ENCODE assay signal across 1 cellular context in the genomic region with DNA sequence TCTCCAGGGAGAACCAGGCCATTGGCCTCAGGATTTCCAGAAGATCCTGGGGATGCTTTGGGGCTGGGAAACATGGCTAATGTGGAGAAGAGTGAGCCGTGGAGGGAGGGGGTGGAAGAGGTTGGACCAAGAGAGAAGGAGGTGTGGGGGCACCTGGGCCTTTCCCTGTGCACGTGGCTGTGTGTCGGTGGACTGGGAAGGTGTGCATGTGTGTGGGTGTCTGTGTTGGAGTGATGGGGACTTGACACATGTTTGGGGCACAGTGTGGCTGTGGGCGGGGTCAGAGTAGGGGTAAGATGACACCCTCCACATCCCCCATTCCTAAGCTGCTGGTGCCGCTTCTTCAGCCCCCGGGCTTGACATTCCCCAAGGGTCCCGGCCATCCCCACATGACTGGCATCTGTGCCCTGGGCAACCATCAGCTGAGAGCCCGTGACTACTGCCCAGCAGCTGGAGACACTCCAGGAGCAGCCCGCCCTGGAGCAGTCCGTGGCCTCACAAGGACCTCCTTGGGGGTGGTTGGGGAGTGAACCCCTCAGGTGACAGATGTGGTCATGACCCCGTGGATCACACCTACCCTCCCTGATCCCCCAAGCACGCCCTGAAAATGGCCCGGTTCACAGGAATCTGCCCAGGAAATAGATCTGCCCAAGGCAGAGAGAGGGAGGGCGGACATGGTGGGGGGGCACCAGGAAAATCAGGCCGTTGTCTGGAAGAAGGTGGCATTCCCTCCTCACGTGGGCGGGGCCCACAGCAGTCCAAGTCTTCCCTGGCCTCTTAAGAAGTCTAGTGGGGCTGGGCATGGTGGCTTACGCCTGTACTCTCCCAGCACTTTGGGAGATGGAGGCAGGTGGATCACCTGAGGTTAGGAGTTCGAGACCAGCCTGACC.
TF ChIP-seq lines count a peak whose summit lies in the region.

No MANE protein-coding gene starts in this region.

TF ChIP-seq in H1, 55 proteins besides CTCF, POLR2A, EP300 and RAD21:
- no peak for TF ChIP-seq TEAD4 (IDR thresholded peaks at IDR 0.05; ENCODE audit: low read depth, low read length)
- TF ChIP-seq TAF7 (optimal IDR thresholded peaks at IDR 0.05; ENCODE audit: borderline replicate concordance, low read depth, low read length): no peak
- no peak for TF ChIP-seq POLR2AphosphoS5 (IDR thresholded peaks at IDR 0.05; ENCODE audit: low read depth, low read length)
- TF ChIP-seq SIN3A (conservative IDR thresholded peaks at IDR 0.05 in 1 of 2, IDR thresholded peaks at IDR 0.05 in 1 of 2; ENCODE audit: low read depth in 1 of 2, low read length in 2 of 2): no peak
- TF ChIP-seq CEBPB (IDR thresholded peaks at IDR 0.05; ENCODE audit: low read depth, low read length): no peak
- no peak for TF ChIP-seq KDM5A (IDR thresholded peaks at IDR 0.05; ENCODE audit: low read length)
- TF ChIP-seq TCF12 (IDR thresholded peaks at IDR 0.05; ENCODE audit: low read depth, low read length): no peak
- TF ChIP-seq, protein P1, sequence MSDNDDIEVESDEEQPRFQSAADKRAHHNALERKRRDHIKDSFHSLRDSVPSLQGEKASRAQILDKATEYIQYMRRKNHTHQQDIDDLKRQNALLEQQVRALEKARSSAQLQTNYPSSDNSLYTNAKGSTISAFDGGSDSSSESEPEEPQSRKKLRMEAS (IDR thresholded peaks at IDR 0.05): no peak
- TF ChIP-seq KDM1A (IDR thresholded peaks at IDR 0.05; ENCODE audit: borderline replicate concordance, low read length): no peak
- TF ChIP-seq, protein P2, sequence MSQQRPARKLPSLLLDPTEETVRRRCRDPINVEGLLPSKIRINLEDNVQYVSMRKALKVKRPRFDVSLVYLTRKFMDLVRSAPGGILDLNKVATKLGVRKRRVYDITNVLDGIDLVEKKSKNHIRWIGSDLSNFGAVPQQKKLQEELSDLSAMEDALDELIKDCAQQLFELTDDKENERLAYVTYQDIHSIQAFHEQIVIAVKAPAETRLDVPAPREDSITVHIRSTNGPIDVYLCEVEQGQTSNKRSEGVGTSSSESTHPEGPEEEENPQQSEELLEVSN (IDR thresholded peaks at IDR 0.05): no peak
- TF ChIP-seq PHF8 (conservative IDR thresholded peaks at IDR 0.05; ENCODE audit: low read depth, low read length): no peak
- no peak for TF ChIP-seq POU5F1 (IDR thresholded peaks at IDR 0.05; ENCODE audit: low read depth, low read length)
- no peak for TF ChIP-seq JUN (IDR thresholded peaks at IDR 0.05; ENCODE audit: low read depth, low read length)
- TF ChIP-seq GTF2F1 (IDR thresholded peaks at IDR 0.05; ENCODE audit: borderline replicate concordance, low read depth, low read length): no peak
- TF ChIP-seq RFX5 (IDR thresholded peaks at IDR 0.05; ENCODE audit: borderline replicate concordance, low read depth, low read length): no peak
